In genomic region chr12:40853221-40853620, GRCh38 we compare ENCODE assay signal across 8 cellular contexts.
"Had no signal": no experiment of that assay in that cellular context is flagged by ENCODE, and none has a peak within 500 bp of the region (broad histone marks: within the 10 kb centered on the region; RNA-seq: fewer than 3 reads in every experiment).

No MANE protein-coding gene starts in this region.

- H3K27ac ChIP-seq: GM23248, HL-60 had no signal

- FAIRE-seq: HepG2 had no signal

- H3K9me3 Mint-ChIP-seq: IgD-negative memory B cell had no signal

- H3K27me3 Mint-ChIP-seq: IgD-negative memory B cell had no signal

- H3K36me3 Mint-ChIP-seq: IgD-negative memory B cell had no signal

- H3K36me3 ChIP-seq: HAP-1 had no signal

- H3K4me3 Mint-ChIP-seq: HFFc6, IgD-negative memory B cell had no signal

- H2AFZ ChIP-seq: GM23248 had no signal

- H3K4me1 Mint-ChIP-seq: IgD-negative memory B cell had no signal

- H3K9ac ChIP-seq: GM23248 had no signal

- H3K4me3 ChIP-seq: GM23248, HAP-1 had no signal

- H3K27ac Mint-ChIP-seq: HFFc6, IgD-negative memory B cell had no signal

- DNase-seq: GM23248, GOT3, H7, HFFc6 had no signal

- H3K9me3 ChIP-seq: HAP-1 had no signal
